8 cellular contexts compared by ENCODE assay signal in the genomic region with DNA sequence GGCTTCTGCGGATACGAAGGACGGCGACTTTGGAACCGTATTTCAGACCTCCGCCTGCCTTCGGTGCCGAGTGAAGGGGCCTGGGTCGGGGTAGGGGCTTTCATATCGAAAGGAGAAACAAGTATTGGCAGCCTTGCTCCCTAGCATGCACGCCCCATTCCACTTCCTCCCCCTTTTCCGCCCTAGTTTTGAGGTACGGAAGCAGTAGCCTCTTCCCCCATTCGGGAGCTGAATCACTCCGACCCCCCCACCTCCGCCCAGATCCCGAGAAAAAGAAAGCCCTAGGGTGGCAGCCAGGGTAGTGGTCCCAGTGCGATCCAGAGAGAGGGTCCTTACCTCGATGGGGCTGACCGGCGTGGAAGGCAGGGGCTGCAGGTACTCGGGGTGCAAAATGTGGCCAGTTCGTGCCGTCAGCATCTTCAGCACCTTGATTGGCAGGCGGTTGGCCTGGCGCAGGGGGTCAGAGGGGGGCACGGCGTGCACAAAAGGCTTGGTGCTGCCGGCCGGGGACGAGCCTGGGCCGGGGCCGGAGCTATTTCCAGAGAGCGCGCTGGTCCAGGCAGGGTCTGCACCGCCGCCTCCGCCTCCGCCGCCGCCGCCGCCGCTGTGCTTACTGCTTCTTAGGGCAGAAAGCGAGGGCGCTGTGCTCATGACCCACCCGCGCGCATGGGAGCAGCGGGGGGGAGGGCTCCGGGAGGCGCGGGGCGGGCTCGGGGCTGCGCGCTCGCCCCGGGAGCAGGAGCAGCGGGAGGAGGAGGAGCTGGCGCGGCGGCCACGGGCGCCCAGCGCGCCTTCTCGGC. TPM values are rescaled to one million over a fixed set of nuclear protein-coding genes. Genes with fewer than 3 reads are reported as not detected.
DNase-seq lines count a peak whose midpoint lies in the region; ATAC-seq, FAIRE-seq and TF ChIP-seq lines count a peak whose summit lies in the region.

No MANE protein-coding gene starts in this region.

- in situ Hi-C loops in astrocyte of the spinal cord (cut with HindIII; ENCODE audit: low sequenced_read_pairs) = no loop called here

- FAIRE-seq in H54 (lab: Jason Lieb, UNC) (no peak), small intestine (lab: Jason Lieb, UNC) (no peak)

- peak overlapping the region; percentile 99 for H3K4me3 ChIP-seq in astrocyte of the spinal cord (ENCODE audit: low read depth, low read length)
- peak overlapping the region; percentile 54 to 79 for H3K4me3 ChIP-seq in small intestine (ENCODE audit: low read depth in 1 of 2, low read length in 2 of 2)

- DNase-seq in NCI-H748 (lab: John Stamatoyannopoulos, UW; ENCODE audit: unreplicated experiment) = peak; percentile 67
- DNase-seq in NCI-H748 treated with DMSO at 0.1 percent for 48 hours (lab: John Stamatoyannopoulos, UW) = no peak
- peak; percentile 67 for DNase-seq in H54 (ENCODE audit: insufficient read length, low spot score)
- peak; percentile 61 for DNase-seq in NCI-H1092 treated with DMSO at 0.1 percent for 48 hours (lab: John Stamatoyannopoulos, UW)
- DNase-seq in astrocyte of the spinal cord (ENCODE audit: low read depth, low spot score) = peak; percentile 75
- DNase-seq in iris pigment epithelial cell (ENCODE audit: low read depth) = peak; percentile 36
- DNase-seq in small intestine = peak; percentile 58

- TF ChIP-seq POLR2A in H54 (IDR thresholded peaks at IDR 0.05; ENCODE audit: low read depth, low read length) = no peak

- no peak for ATAC-seq in GM18873 (IDR thresholded peaks at IDR 0.05; ENCODE audit: low FRiP score, unreplicated experiment)

- H3K4me1 ChIP-seq in small intestine (ENCODE audit: control insufficient read depth in 2 of 2, insufficient read depth in 1 of 2, low read depth in 1 of 2, low read length in 1 of 2) = peaks cover 0 to 3% of the 10 kb centered on the region in 2 donors

- peak overlapping the region; percentile 89 to 94 for H3K27ac ChIP-seq in small intestine (ENCODE audit: low read depth in 1 of 2, low read length in 1 of 2)

- H3K27me3 ChIP-seq in small intestine (ENCODE audit: control insufficient read depth in 2 of 2, insufficient read depth in 2 of 2, low read length in 2 of 2) = no peaks in the 10 kb centered on the region

- no peak for TF ChIP-seq CTCF in astrocyte of the spinal cord (IDR thresholded peaks at IDR 0.05; ENCODE audit: low read depth, low read length)

- H3K9me3 ChIP-seq in small intestine (ENCODE audit: control insufficient read depth, low read depth) = no peaks in the 10 kb centered on the region

- 0 to 1% (median 0%) methylated on average over 54 to 68 of the region's 68 CpGs for WGBS in small intestine, 3 donors

- H3K36me3 ChIP-seq in small intestine (ENCODE audit: control insufficient read depth in 2 of 2, insufficient read depth in 2 of 2, low read length in 2 of 2) = no peaks in the 10 kb centered on the region

RNA-seq across cellular contexts. Expression of gene ZNF503, which starts 0.6 kb away (rescaled TPM):
- 10 to 100 TPM in 1 of 3 donors, 1 to 10 TPM in 2; 2.0 to 17.2 (median 5.9) TPM for polyA plus RNA-seq in small intestine

RNA-seq across cellular contexts. Expression of gene LRMDA, which starts 30.5 kb away (rescaled TPM):
- 10 to 100 TPM in 1 of 3 donors, 1 to 10 TPM in 1, not detected in 1; 5.6 to 16.2 TPM for polyA plus RNA-seq in small intestine
